In the genomic region with DNA sequence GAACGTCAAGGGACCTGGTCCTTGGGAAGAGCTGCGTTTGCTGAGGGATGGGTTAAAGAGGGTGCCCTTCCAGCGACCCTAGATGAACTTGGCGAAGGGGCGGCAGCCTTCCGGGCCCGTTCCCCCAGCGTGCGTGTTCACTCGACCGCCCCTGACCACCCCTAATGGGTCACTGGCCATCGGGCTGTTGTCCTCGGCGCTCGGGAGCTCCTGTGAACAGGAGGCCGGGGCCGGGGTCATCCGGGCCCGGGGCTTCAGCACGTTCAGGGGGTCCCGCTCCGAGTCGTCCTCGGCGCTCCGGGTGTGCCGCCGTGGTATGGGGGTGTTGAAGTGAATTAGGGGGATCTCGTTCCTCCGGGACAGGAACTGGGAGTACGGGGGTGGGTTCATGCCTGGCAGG, we compare ENCODE assay signal across 3 cellular contexts. TPM values are rescaled to one million over a fixed set of nuclear protein-coding genes. Genes with fewer than 3 reads are reported as not detected.
"Had no signal": no experiment of that assay in that cellular context is flagged by ENCODE, and none has a peak within 500 bp of the region (broad histone marks: within the 10 kb centered on the region; RNA-seq: fewer than 3 reads in every experiment).

No MANE protein-coding gene starts in this region.

- DNase-seq: GDM1, GF-D8 had no signal

- ATAC-seq: GM12878 had no signal

- H3K4me3 ChIP-seq: GM12878 had no signal

RNA-seq across cellular contexts. Expression of a gene that starts 9.2 kb away (rescaled TPM):
- total RNA-seq: GM12878 had no signal
- polyA plus RNA-seq: GM12878 had no signal
